ENCODE assay signal across 1 cellular context in genomic region chr12:57086951-57087688, GRCh38.
TF ChIP-seq lines count a peak whose summit lies in the region.

No MANE protein-coding gene starts in this region.

TF ChIP-seq in K562, 482 proteins besides CTCF, POLR2A, EP300 and RAD21 (continues in another document):
- TF ChIP-seq RREB1 (CRISPR knock-in tag; IDR thresholded peaks at IDR 0.05) = 0 out of 2 replicates have a peak, but pooled peaks have one; percentile 24
- TF ChIP-seq ERF (CRISPR knock-in tag; IDR thresholded peaks at IDR 0.05) = 0 out of 2 replicates have a peak, but pooled peaks have one; percentile 46
- TF ChIP-seq ZBTB7A (IDR thresholded peaks at IDR 0.05; ENCODE audit: borderline replicate concordance, control insufficient read depth, low read depth, low read length) = peak; percentile 92
- 0 out of 2 replicates have a peak, but pooled peaks have one; percentile 16 for TF ChIP-seq ARID4B (CRISPR knock-in tag; IDR thresholded peaks at IDR 0.05)
- no peak for TF ChIP-seq GATAD2A (IDR thresholded peaks at IDR 0.05)
- TF ChIP-seq SMAD2 (IDR thresholded peaks at IDR 0.05; ENCODE audit: low read depth, low read length) = no peak
- 0 out of 2 replicates have a peak, but pooled peaks have one; percentile 15 for TF ChIP-seq ZNF644 (tag; IDR thresholded peaks at IDR 0.05; ENCODE audit: low read depth)
- peak; percentile 85 for TF ChIP-seq POLR2G (IDR thresholded peaks at IDR 0.05; ENCODE audit: low read depth, low read length)
- TF ChIP-seq RNF2 (IDR thresholded peaks at IDR 0.05) = 0 out of 2 replicates have a peak, but pooled peaks have one; percentile 18
- no peak for TF ChIP-seq ZNF197 (CRISPR knock-in tag; IDR thresholded peaks at IDR 0.05; ENCODE audit: low read depth)
- TF ChIP-seq MYC (IDR thresholded peaks at IDR 0.05; ENCODE audit: low read depth, low read length) = peak; percentile 44; the same call in 1 of the 2 replicates
- TF ChIP-seq MYC (CRISPR knock-in tag; IDR thresholded peaks at IDR 0.05; ENCODE audit: borderline replicate concordance, low read depth) = no peak
- TF ChIP-seq, protein P1, sequence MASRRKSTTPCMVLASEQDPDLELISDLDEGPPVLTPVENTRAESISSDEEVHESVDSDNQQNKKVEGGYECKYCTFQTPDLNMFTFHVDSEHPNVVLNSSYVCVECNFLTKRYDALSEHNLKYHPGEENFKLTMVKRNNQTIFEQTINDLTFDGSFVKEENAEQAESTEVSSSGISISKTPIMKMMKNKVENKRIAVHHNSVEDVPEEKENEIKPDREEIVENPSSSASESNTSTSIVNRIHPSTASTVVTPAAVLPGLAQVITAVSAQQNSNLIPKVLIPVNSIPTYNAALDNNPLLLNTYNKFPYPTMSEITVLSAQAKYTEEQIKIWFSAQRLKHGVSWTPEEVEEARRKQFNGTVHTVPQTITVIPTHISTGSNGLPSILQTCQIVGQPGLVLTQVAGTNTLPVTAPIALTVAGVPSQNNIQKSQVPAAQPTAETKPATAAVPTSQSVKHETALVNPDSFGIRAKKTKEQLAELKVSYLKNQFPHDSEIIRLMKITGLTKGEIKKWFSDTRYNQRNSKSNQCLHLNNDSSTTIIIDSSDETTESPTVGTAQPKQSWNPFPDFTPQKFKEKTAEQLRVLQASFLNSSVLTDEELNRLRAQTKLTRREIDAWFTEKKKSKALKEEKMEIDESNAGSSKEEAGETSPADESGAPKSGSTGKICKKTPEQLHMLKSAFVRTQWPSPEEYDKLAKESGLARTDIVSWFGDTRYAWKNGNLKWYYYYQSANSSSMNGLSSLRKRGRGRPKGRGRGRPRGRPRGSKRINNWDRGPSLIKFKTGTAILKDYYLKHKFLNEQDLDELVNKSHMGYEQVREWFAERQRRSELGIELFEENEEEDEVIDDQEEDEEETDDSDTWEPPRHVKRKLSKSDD (conservative IDR thresholded peaks at IDR 0.05; ENCODE audit: low read length) = no peak
- TF ChIP-seq RFX5 (IDR thresholded peaks at IDR 0.05; ENCODE audit: low read depth, low read length) = no peak
- TF ChIP-seq ZNF134 (CRISPR knock-in tag; conservative IDR thresholded peaks at IDR 0.05) = 0 out of 2 replicates have a peak, but pooled peaks have one; percentile 25
- no peak for TF ChIP-seq SP1 (CRISPR knock-in tag; IDR thresholded peaks at IDR 0.05)
- TF ChIP-seq KDM2B (CRISPR knock-in tag; IDR thresholded peaks at IDR 0.05) = 0 out of 2 replicates have a peak, but pooled peaks have one; percentile 49
- 0 out of 4 replicates have a peak, but pooled peaks of 1 of the 2 experiments have one; percentile 16 for TF ChIP-seq KDM4B (IDR thresholded peaks at IDR 0.05; ENCODE audit: borderline replicate concordance in 2 of 2, low read depth in 1 of 2)
- TF ChIP-seq, protein P2, sequence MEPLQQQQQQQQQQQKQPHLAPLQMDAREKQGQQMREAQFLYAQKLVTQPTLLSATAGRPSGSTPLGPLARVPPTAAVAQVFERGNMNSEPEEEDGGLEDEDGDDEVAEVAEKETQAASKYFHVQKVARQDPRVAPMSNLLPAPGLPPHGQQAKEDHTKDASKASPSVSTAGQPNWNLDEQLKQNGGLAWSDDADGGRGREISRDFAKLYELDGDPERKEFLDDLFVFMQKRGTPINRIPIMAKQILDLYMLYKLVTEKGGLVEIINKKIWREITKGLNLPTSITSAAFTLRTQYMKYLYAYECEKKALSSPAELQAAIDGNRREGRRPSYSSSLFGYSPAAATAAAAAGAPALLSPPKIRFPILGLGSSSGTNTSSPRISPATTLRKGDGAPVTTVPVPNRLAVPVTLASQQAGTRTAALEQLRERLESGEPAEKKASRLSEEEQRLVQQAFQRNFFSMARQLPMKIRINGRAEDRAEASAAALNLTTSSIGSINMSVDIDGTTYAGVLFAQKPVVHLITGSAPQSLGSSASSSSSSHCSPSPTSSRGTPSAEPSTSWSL (CRISPR knock-in tag; IDR thresholded peaks at IDR 0.05; ENCODE audit: borderline replicate concordance) = no peak
- TF ChIP-seq KDM5B (IDR thresholded peaks at IDR 0.05; ENCODE audit: insufficient replicate concordance, low read depth, low read length) = peak; percentile 36
- TF ChIP-seq HMGN3 (IDR thresholded peaks at IDR 0.05; ENCODE audit: borderline replicate concordance, extremely low read depth, insufficient read length, low read depth, low read length) = peak; percentile 9
- TF ChIP-seq ZFPM2 (CRISPR knock-in tag; IDR thresholded peaks at IDR 0.05) = no peak
- no peak for TF ChIP-seq RBM14 (IDR thresholded peaks at IDR 0.05; ENCODE audit: borderline replicate concordance, insufficient read depth, low read depth, low read length)
- TF ChIP-seq MTA3 (IDR thresholded peaks at IDR 0.05; ENCODE audit: borderline replicate concordance) = peak; percentile 14; the same call in 1 of the 2 replicates
- peak; percentile 79 for TF ChIP-seq RBFOX2 (IDR thresholded peaks at IDR 0.05; ENCODE audit: low read depth, low read length)
- TF ChIP-seq CBFB (CRISPR knock-in tag; IDR thresholded peaks at IDR 0.05) = no peak
- TF ChIP-seq ZBTB17 (CRISPR knock-in tag; IDR thresholded peaks at IDR 0.05) = no peak
- TF ChIP-seq, protein P3, sequence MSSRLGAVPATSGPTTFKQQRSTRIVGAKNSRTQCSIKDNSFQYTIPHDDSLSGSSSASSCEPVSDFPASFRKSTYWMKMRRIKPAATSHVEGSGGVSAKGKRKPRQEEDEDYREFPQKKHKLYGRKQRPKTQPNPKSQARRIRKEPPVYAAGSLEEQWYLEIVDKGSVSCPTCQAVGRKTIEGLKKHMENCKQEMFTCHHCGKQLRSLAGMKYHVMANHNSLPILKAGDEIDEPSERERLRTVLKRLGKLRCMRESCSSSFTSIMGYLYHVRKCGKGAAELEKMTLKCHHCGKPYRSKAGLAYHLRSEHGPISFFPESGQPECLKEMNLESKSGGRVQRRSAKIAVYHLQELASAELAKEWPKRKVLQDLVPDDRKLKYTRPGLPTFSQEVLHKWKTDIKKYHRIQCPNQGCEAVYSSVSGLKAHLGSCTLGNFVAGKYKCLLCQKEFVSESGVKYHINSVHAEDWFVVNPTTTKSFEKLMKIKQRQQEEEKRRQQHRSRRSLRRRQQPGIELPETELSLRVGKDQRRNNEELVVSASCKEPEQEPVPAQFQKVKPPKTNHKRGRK (tag; IDR thresholded peaks at IDR 0.05) = 0 out of 2 replicates have a peak, but pooled peaks have one; percentile 20
- TF ChIP-seq TAF1 (IDR thresholded peaks at IDR 0.05; ENCODE audit: control insufficient read depth, extremely low read depth, insufficient read depth, low read length, severe bottlenecking) = peak; percentile 79
- TF ChIP-seq POLR2AphosphoS5 (IDR thresholded peaks at IDR 0.05; ENCODE audit: control insufficient read depth, insufficient read depth, low read depth, low read length) = peak; percentile 72; the same call in 1 of the 2 replicates
- TF ChIP-seq GABPA (tag; conservative IDR thresholded peaks at IDR 0.05; ENCODE audit: low read depth) = peak; percentile 65
- TF ChIP-seq ZKSCAN8 (CRISPR knock-in tag; IDR thresholded peaks at IDR 0.05) = no peak
- TF ChIP-seq POLR2AphosphoS2 (IDR thresholded peaks at IDR 0.05; ENCODE audit: low read length) = no peak
- peak; percentile 52 for TF ChIP-seq PHF8 (IDR thresholded peaks at IDR 0.05; ENCODE audit: borderline replicate concordance, low read length)
- TF ChIP-seq CBX2 (IDR thresholded peaks at IDR 0.05; ENCODE audit: insufficient read depth, low read length, poor library complexity, severe bottlenecking) = no peak
- no peak for TF ChIP-seq ILF3 (IDR thresholded peaks at IDR 0.05; ENCODE audit: borderline replicate concordance)
- no peak for TF ChIP-seq ZNF551 (CRISPR knock-in tag; IDR thresholded peaks at IDR 0.05)
- TF ChIP-seq, protein P4, sequence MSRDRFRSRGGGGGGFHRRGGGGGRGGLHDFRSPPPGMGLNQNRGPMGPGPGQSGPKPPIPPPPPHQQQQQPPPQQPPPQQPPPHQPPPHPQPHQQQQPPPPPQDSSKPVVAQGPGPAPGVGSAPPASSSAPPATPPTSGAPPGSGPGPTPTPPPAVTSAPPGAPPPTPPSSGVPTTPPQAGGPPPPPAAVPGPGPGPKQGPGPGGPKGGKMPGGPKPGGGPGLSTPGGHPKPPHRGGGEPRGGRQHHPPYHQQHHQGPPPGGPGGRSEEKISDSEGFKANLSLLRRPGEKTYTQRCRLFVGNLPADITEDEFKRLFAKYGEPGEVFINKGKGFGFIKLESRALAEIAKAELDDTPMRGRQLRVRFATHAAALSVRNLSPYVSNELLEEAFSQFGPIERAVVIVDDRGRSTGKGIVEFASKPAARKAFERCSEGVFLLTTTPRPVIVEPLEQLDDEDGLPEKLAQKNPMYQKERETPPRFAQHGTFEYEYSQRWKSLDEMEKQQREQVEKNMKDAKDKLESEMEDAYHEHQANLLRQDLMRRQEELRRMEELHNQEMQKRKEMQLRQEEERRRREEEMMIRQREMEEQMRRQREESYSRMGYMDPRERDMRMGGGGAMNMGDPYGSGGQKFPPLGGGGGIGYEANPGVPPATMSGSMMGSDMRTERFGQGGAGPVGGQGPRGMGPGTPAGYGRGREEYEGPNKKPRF (IDR thresholded peaks at IDR 0.05; ENCODE audit: low read depth, low read length) = no peak
- TF ChIP-seq HMG20B (CRISPR knock-in tag; IDR thresholded peaks at IDR 0.05) = no peak
- no peak for TF ChIP-seq SMAD3 (CRISPR knock-in tag; conservative IDR thresholded peaks at IDR 0.05)
- no peak for TF ChIP-seq CTBP1 (IDR thresholded peaks at IDR 0.05; ENCODE audit: borderline replicate concordance)
- no peak for TF ChIP-seq NFYB (IDR thresholded peaks at IDR 0.05; ENCODE audit: extremely low read depth, insufficient read length)
- TF ChIP-seq SETDB1 (IDR thresholded peaks at IDR 0.05; ENCODE audit: low read length) = no peak
- TF ChIP-seq MYBL2 (IDR thresholded peaks at IDR 0.05; ENCODE audit: low read depth) = no peak
- no peak for TF ChIP-seq MYBL2 (CRISPR knock-in tag; IDR thresholded peaks at IDR 0.05; ENCODE audit: borderline replicate concordance)
- TF ChIP-seq ZSCAN32 (CRISPR knock-in tag; IDR thresholded peaks at IDR 0.05) = no peak; the same call in 1 of the 2 replicates
- TF ChIP-seq MAX (CRISPR knock-in tag; IDR thresholded peaks at IDR 0.05) = no peak
